Comparison of ENCODE assay signal across 15 cellular contexts in the genomic region with DNA sequence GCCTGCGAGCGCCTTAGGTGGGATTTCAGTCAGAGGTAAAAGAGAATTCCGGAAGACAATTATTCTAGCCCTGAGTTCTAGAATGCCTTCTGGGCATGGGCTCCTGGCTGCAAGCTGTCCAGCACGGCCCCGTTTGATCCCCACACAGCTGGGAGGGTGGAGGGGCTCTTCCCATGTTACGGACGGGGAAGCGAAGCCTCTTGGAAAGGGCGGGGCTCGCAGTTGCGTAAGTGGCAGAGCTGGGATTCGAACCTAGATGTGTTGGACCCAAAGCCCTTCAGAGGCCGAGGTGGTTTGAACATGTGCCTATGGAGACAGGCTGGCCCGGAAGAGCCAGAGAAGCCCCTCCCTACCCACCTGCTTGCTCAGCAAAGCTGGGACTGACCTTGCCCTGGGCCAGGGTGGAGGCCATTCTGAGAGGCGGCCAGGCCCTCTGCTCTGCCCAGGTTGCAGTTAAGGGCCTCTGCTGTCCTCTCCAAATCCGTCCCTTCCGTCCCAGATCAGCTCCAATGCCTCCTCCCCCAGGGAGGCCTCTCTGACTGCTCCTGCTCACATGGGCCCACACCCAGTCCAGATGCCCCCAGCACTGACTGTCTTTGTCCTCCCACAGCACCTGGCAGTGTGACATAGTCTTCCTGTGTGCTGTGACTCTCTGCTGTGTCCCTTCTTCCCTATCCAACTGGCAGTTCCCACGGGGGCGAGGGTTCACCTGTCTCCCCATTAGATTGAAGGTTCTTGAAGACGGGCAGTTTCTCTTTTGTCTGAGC. TPM values are rescaled to one million over a fixed set of nuclear protein-coding genes. Genes with fewer than 3 reads are reported as not detected.
DNase-seq lines count a peak whose midpoint lies in the region; ATAC-seq and TF ChIP-seq lines count a peak whose summit lies in the region.
"Had no signal": no experiment of that assay in that cellular context is flagged by ENCODE, and none has a peak within 500 bp of the region (broad histone marks: within the 10 kb centered on the region; RNA-seq: fewer than 3 reads in every experiment).

No MANE protein-coding gene starts in this region.

- 77% methylated on average over 19 of the region's 20 CpGs for WGBS in prostate gland

- H3K4me1 ChIP-seq in right atrium auricular region (peaks cover 0 to 55% of the 10 kb centered on the region in 2 donors), prostate gland (replicated peaks) (peaks cover 6% of the 10 kb centered on the region)

- H3K27me3 ChIP-seq in right atrium auricular region (no peaks in the 10 kb centered on the region), prostate gland (replicated peaks; ENCODE audit: insufficient read depth) (no peaks in the 10 kb centered on the region)

- TF ChIP-seq POLR2A in prostate gland (IDR thresholded peaks at IDR 0.05): no peak

- ATAC-seq in Right ventricle myocardium superior (ENCODE audit: poor library complexity): peak; percentile 1
- ATAC-seq in GM19023 (IDR thresholded peaks at IDR 0.05; ENCODE audit: unreplicated experiment): no peak
- no peak for ATAC-seq in HG02970 (IDR thresholded peaks at IDR 0.05; ENCODE audit: low FRiP score, unreplicated experiment)

- no peaks in the 10 kb centered on the region for H3K9me3 ChIP-seq in right atrium auricular region
- no peaks in the 10 kb centered on the region for H3K9me3 ChIP-seq in prostate gland

- H3K4me3 ChIP-seq in right atrium auricular region (peak overlapping the region; percentile 30 to 60), prostate gland (no peak overlapping the region)

- peak overlapping the region; percentile 93 to 94 for H3K27ac ChIP-seq in right atrium auricular region
- H3K27ac ChIP-seq in prostate gland: peak overlapping the region; percentile 78 to 84

- H3K36me3 ChIP-seq in right atrium auricular region (peaks cover 31% of the 10 kb centered on the region), prostate gland (no peaks in the 10 kb centered on the region)

- DNase-seq in Right ventricle myocardium superior (peak; percentile 53), cardiac septum (ENCODE audit: low spot score) (no peak), right atrium auricular region (ENCODE audit: low spot score) (no peak), prostate gland (ENCODE audit: low spot score) (no peak), iPS-NIHi11 (ENCODE audit: low spot score) (no peak)
- no peak for DNase-seq in stimulated activated CD4-positive, alpha-beta T cell treated with anti-CD3 and anti-CD28 coated beads, Interleukin-12 subunit alpha, Interleukin-12 subunit beta, amount 100 ng/mL, for 4 hours
- DNase-seq: central memory CD4-positive, alpha-beta T cell; KG1; left colon; NCI-H187 had no signal

- intact Hi-C loops in Right ventricle myocardium superior (cut with DNase I): no loop called here
- intact Hi-C loops in cardiac septum (cut with DNase I): loop anchor here (5.0 kb wide), 1 partner anchor 128 kb away; no protein-coding TSS in a partner anchor
- intact Hi-C loops in prostate gland (cut with DNase I): no loop called here

- no peak for TF ChIP-seq CTCF in right atrium auricular region (IDR thresholded peaks at IDR 0.05)
- TF ChIP-seq CTCF in prostate gland (IDR thresholded peaks at IDR 0.05): no peak

RNA-seq across cellular contexts. Expression of a gene that starts 1.1 kb away (rescaled TPM):
- 3,577 TPM for total RNA-seq in Right ventricle myocardium superior
- 3,889 TPM for total RNA-seq in cardiac septum
- 1,000 to 10,000 TPM; 1,082 to 1,229 TPM for total RNA-seq in right atrium auricular region
- total RNA-seq in prostate gland: 10 to 100 TPM; 11.4 to 20.4 TPM
- total RNA-seq: activated T-helper 1 cell treated with anti-CD3 and anti-CD28 coated beads, Interleukin-12 subunit alpha, Interleukin-12 subunit beta, Interleukin-2, Interleukin-4 antibody, amounts not matched to agents 30 ng/mL and 10 ng/mL and 1 ng/mL, durations not matched to agents 14 hours and 24 hours and 36 hours; temporal lobe had no signal

RNA-seq across cellular contexts. Expression of a gene that starts 2.9 kb away (rescaled TPM):
- 0.35 TPM for total RNA-seq in Right ventricle myocardium superior
- total RNA-seq in cardiac septum: 1.2 TPM
- total RNA-seq in right atrium auricular region: under 1 TPM in 1 of 2 donors, not detected in 1; 0.20 TPM
- total RNA-seq in prostate gland: 1 to 10 TPM in 1 of 2 donors, under 1 TPM in 1; 0.41 to 2.1 TPM
- total RNA-seq: activated T-helper 1 cell treated with anti-CD3 and anti-CD28 coated beads, Interleukin-12 subunit alpha, Interleukin-12 subunit beta, Interleukin-2, Interleukin-4 antibody, amounts not matched to agents 30 ng/mL and 10 ng/mL and 1 ng/mL, durations not matched to agents 14 hours and 24 hours and 36 hours; temporal lobe had no signal

RNA-seq across cellular contexts. Expression of a gene that starts 14.9 kb away (rescaled TPM):
- total RNA-seq in Right ventricle myocardium superior (0.59 TPM), cardiac septum (not detected), right atrium auricular region (under 1 TPM in 1 of 2 donors, not detected in 1; 0.31 TPM), prostate gland (1 to 10 TPM in 1 of 2 donors, not detected in 1; 2.7 TPM)
- total RNA-seq: activated T-helper 1 cell treated with anti-CD3 and anti-CD28 coated beads, Interleukin-12 subunit alpha, Interleukin-12 subunit beta, Interleukin-2, Interleukin-4 antibody, amounts not matched to agents 30 ng/mL and 10 ng/mL and 1 ng/mL, durations not matched to agents 14 hours and 24 hours and 36 hours; left colon; posterior vena cava had no signal

RNA-seq across cellular contexts. Expression of a gene that starts 24.6 kb away (rescaled TPM):
- total RNA-seq in Right ventricle myocardium superior (2.5 TPM), cardiac septum (2.0 TPM), right atrium auricular region (1 to 10 TPM; 3.9 to 4.6 TPM), prostate gland (1 to 10 TPM; 1.0 to 1.9 TPM)
- total RNA-seq: activated T-helper 1 cell treated with anti-CD3 and anti-CD28 coated beads, Interleukin-12 subunit alpha, Interleukin-12 subunit beta, Interleukin-2, Interleukin-4 antibody, amounts not matched to agents 30 ng/mL and 10 ng/mL and 1 ng/mL, durations not matched to agents 14 hours and 24 hours and 36 hours had no signal

RNA-seq across cellular contexts. Expression of a gene that starts 43.0 kb away (rescaled TPM):
- total RNA-seq in Right ventricle myocardium superior: 21.2 TPM
- total RNA-seq in cardiac septum: 24.9 TPM
- 10 to 100 TPM; 14.8 to 27.5 TPM for total RNA-seq in right atrium auricular region
- total RNA-seq in prostate gland: 10 to 100 TPM; 28.2 to 50.8 TPM

Comparison
In these comparisons a context has a peak if more than half of its experiments do, and no peak if none do; other contexts are left out.
1. H3K4me3 ChIP-seq: peak in right atrium auricular region (2 of 2); none in prostate gland (0 of 2).
2. RNA of a gene that starts 1.1 kb away (total RNA-seq): 3,889 TPM in cardiac septum (single experiment), 3,577 TPM in Right ventricle myocardium superior (single experiment) and 1,082 to 1,229 TPM in right atrium auricular region; 11.4 to 20.4 TPM in prostate gland; every median in the first group is over 10 times any median in the second.